In genomic region chr11:475941-476340, GRCh38 we compare ENCODE assay signal across 27 cellular contexts. TPM values are rescaled to one million over a fixed set of nuclear protein-coding genes. Genes with fewer than 3 reads are reported as not detected.
"Had no signal": no experiment of that assay in that cellular context is flagged by ENCODE, and none has a peak within 500 bp of the region (broad histone marks: within the 10 kb centered on the region; RNA-seq: fewer than 3 reads in every experiment).

No MANE protein-coding gene starts in this region.

- H3K27ac Mint-ChIP-seq: activated naive CD8-positive, alpha-beta T cell; activated T-helper 2 cell treated with anti-CD3 and anti-CD28 coated beads, Interferon-gamma antibody, Interleukin-2, Interleukin-4, amounts not matched to agents 10 μg/mL and 5 μg/mL and 100 μg/mL, durations not matched to agents 14 hours and 24 hours and 36 hours; dendritic cell treated with granulocyte-macrophage colony-stimulating factor and Interleukin-4, amounts not matched to agents 40 ng/mL and 50 ng/mL, for 4 days; naive thymus-derived CD8-positive, alpha-beta T cell; T-cell; T-helper 2 cell treated with Interferon-gamma antibody and Interleukin-4, amounts not matched to agents 5 μg/mL and 100 μg/mL, for 36 hours had no signal

- H3K9me3 Mint-ChIP-seq: activated T-cell treated with anti-CD3 and anti-CD28 coated beads, Interleukin-2, amount 50 U/mL, for 4 hours; activated T-helper 2 cell treated with anti-CD3 and anti-CD28 coated beads, Interferon-gamma antibody, Interleukin-2, Interleukin-4, amounts not matched to agents 10 μg/mL and 5 μg/mL and 100 μg/mL, durations not matched to agents 14 hours and 24 hours and 36 hours; dendritic cell treated with granulocyte-macrophage colony-stimulating factor and Interleukin-4, amounts not matched to agents 40 ng/mL and 50 ng/mL, for 4 days; naive thymus-derived CD8-positive, alpha-beta T cell; T-cell; T-helper 2 cell treated with Interferon-gamma antibody and Interleukin-4, amounts not matched to agents 5 μg/mL and 100 μg/mL, for 36 hours had no signal

- H3K27me3 Mint-ChIP-seq: activated naive CD8-positive, alpha-beta T cell; dendritic cell treated with granulocyte-macrophage colony-stimulating factor and Interleukin-4, amounts not matched to agents 40 ng/mL and 50 ng/mL, for 4 days; naive thymus-derived CD8-positive, alpha-beta T cell; T-cell had no signal

- H3K9me3 ChIP-seq: adrenal gland, ascending aorta, esophagus muscularis mucosa, pancreas, psoas muscle, right atrium auricular region, thyroid gland had no signal

- H3K36me3 ChIP-seq: adrenal gland, ascending aorta, brain microvascular endothelial cell, pancreas, thyroid gland had no signal

- DNase-seq: activated CD4-positive, alpha-beta T cell treated with anti-CD3 and anti-CD28 coated beads, Interleukin-2, amount 50 U/mL, for 4 hours; activated CD8-positive, alpha-beta memory T cell treated with anti-CD3 and anti-CD28 coated beads for 24 hours; activated CD8-positive, alpha-beta memory T cell treated with anti-CD3 and anti-CD28 coated beads, Interleukin-2, amount 50 U/mL, for 4 hours; activated naive CD4-positive, alpha-beta T cell; activated T-cell treated with anti-CD3 and anti-CD28 coated beads, Interleukin-2, amount 50 U/mL, for 4 hours; adrenal gland; brain microvascular endothelial cell; caudate nucleus; effector CD8-positive, alpha-beta T cell; hippocampal formation; left cardiac atrium; naive thymus-derived CD8-positive, alpha-beta T cell; stimulated activated CD4-positive, alpha-beta T cell treated with anti-CD3 and anti-CD28 coated beads, Interleukin-4, amount 100 ng/mL, for 4 hours; stimulated activated naive CD8-positive, alpha-beta T cell treated with anti-CD3 and anti-CD28 coated beads, Interleukin-15, Interleukin-2, amounts not matched to agents 100 U/mL and 50 U/mL, for 24 hours; T-cell; thyroid gland had no signal

- H3K4me1 Mint-ChIP-seq: T-cell had no signal

- H3K27me3 ChIP-seq: adrenal gland, ascending aorta, brain microvascular endothelial cell, esophagus muscularis mucosa, pancreas, right atrium auricular region, thyroid gland had no signal

- H3K4me1 ChIP-seq: adrenal gland, pancreas, psoas muscle, right atrium auricular region, thyroid gland had no signal

- H3K36me3 Mint-ChIP-seq: activated naive CD8-positive, alpha-beta T cell; T-cell had no signal

- H3K4me3 ChIP-seq: adrenal gland, ascending aorta, esophagus muscularis mucosa, pancreas, psoas muscle, right atrium auricular region, thyroid gland had no signal

- H3K4me3 Mint-ChIP-seq: activated naive CD8-positive, alpha-beta T cell; activated T-cell treated with anti-CD3 and anti-CD28 coated beads, Interleukin-2, amount 50 U/mL, for 4 hours; dendritic cell treated with granulocyte-macrophage colony-stimulating factor and Interleukin-4, amounts not matched to agents 40 ng/mL and 50 ng/mL, for 4 days; naive thymus-derived CD8-positive, alpha-beta T cell; T-cell; T-helper 2 cell treated with Interferon-gamma antibody and Interleukin-4, amounts not matched to agents 5 μg/mL and 100 μg/mL, for 36 hours had no signal

- H3K27ac ChIP-seq: adrenal gland, ascending aorta, brain microvascular endothelial cell, esophagus muscularis mucosa, pancreas, psoas muscle, right atrium auricular region, thyroid gland had no signal

RNA-seq across cellular contexts. Expression of gene ANO9, which starts 34.1 kb away (rescaled TPM):
- total RNA-seq: endothelial cell of umbilical vein, frontal cortex had no signal
